14 cellular contexts compared by ENCODE assay signal in the genomic region with DNA sequence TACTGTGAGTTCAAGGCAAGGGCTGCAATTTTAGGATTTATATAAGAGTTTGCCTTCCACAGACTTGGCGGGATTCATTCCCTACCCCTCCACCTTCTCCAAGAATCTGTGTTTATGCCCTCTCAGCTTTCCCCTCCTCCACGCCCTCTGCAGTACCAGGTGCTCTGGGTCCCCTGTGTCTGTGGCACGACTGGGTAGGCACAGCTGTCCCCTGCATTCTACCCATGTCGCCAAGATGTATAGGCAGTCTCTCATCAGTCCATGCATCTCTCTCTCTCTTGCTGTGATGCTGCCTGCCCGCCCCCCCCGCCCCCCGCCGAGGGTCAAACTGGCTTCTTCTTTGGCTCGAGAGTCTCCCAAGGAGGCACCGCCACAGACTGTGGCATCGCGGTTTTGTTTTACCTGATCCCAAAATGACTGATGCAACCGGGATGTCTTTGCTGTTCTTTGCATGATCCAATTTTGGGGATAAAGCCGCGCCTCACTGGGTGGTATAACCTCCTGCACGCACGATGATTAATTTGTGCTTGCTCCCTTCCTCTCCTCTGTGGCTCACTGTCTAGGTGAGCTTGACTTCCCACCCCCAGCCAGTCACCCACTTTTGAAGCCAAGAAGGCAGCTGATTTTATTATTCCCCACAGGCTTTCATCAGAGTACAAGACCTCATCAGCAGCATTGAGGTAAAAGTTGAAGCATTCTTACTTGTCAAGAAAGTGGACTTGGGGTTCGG. TPM values are rescaled to one million over a fixed set of nuclear protein-coding genes. Genes with fewer than 3 reads are reported as not detected.
"Had no signal": no experiment of that assay in that cellular context is flagged by ENCODE, and none has a peak within 500 bp of the region (broad histone marks: within the 10 kb centered on the region; RNA-seq: fewer than 3 reads in every experiment).

No MANE protein-coding gene starts in this region.

- H3K27ac ChIP-seq: brain microvascular endothelial cell, lower lobe of right lung, tibial nerve, VCaP had no signal

- H3K27ac Mint-ChIP-seq: activated naive CD8-positive, alpha-beta T cell treated with anti-CD3 and anti-CD28 coated beads for 36 hours; dendritic cell treated with granulocyte-macrophage colony-stimulating factor and Interleukin-4, amounts not matched to agents 40 ng/mL and 50 ng/mL, for 4 days; stimulated activated memory B cell treated with anti-CD40 and anti-IgM and Interleukin-4, amounts not matched to agents 10 μg/mL and 1 μg/mL and 100 μg/mL, for 72 hours had no signal

- H3K4me3 ChIP-seq: lower lobe of right lung, tibial nerve had no signal

- H3K9me3 Mint-ChIP-seq: activated naive CD8-positive, alpha-beta T cell treated with anti-CD3 and anti-CD28 coated beads for 36 hours; stimulated activated memory B cell treated with anti-CD40 and anti-IgM and Interleukin-4, amounts not matched to agents 10 μg/mL and 1 μg/mL and 100 μg/mL, for 72 hours had no signal

- ATAC-seq: left cardiac atrium; lower lobe of right lung; right cardiac atrium; stimulated activated memory B cell treated with anti-CD40 and anti-IgM and Interleukin-4, amounts not matched to agents 10 μg/mL and 1 μg/mL and 100 μg/mL, for 72 hours had no signal

- H3K27me3 Mint-ChIP-seq: activated naive CD8-positive, alpha-beta T cell treated with anti-CD3 and anti-CD28 coated beads for 36 hours; dendritic cell treated with granulocyte-macrophage colony-stimulating factor and Interleukin-4, amounts not matched to agents 40 ng/mL and 50 ng/mL, for 4 days; stimulated activated memory B cell treated with anti-CD40 and anti-IgM and Interleukin-4, amounts not matched to agents 10 μg/mL and 1 μg/mL and 100 μg/mL, for 72 hours had no signal

- H3K4me3 Mint-ChIP-seq: activated naive CD8-positive, alpha-beta T cell treated with anti-CD3 and anti-CD28 coated beads for 36 hours; dendritic cell treated with granulocyte-macrophage colony-stimulating factor and Interleukin-4, amounts not matched to agents 40 ng/mL and 50 ng/mL, for 4 days; stimulated activated memory B cell treated with anti-CD40 and anti-IgM and Interleukin-4, amounts not matched to agents 10 μg/mL and 1 μg/mL and 100 μg/mL, for 72 hours had no signal

- DNase-seq: activated CD4-positive, alpha-beta T cell treated with anti-CD3 and anti-CD28 coated beads for 48 hours; activated naive CD8-positive, alpha-beta T cell treated with anti-CD3 and anti-CD28 coated beads for 36 hours; brain microvascular endothelial cell; cerebellar nuclear complex; left cardiac atrium; lower lobe of right lung; midbrain; right cardiac atrium; T1000 had no signal

- H3K27me3 ChIP-seq: brain microvascular endothelial cell, tibial nerve had no signal

- H3K4me1 Mint-ChIP-seq: activated naive CD8-positive, alpha-beta T cell treated with anti-CD3 and anti-CD28 coated beads for 36 hours; stimulated activated memory B cell treated with anti-CD40 and anti-IgM and Interleukin-4, amounts not matched to agents 10 μg/mL and 1 μg/mL and 100 μg/mL, for 72 hours had no signal

- H3K9me3 ChIP-seq: lower lobe of right lung, tibial nerve had no signal

RNA-seq across cellular contexts. Expression of a gene that starts 43.7 kb away (rescaled TPM):
- total RNA-seq: fibroblast of villous mesenchyme had no signal
